Comparison of ENCODE assay signal across 1 cellular context in the genomic region with DNA sequence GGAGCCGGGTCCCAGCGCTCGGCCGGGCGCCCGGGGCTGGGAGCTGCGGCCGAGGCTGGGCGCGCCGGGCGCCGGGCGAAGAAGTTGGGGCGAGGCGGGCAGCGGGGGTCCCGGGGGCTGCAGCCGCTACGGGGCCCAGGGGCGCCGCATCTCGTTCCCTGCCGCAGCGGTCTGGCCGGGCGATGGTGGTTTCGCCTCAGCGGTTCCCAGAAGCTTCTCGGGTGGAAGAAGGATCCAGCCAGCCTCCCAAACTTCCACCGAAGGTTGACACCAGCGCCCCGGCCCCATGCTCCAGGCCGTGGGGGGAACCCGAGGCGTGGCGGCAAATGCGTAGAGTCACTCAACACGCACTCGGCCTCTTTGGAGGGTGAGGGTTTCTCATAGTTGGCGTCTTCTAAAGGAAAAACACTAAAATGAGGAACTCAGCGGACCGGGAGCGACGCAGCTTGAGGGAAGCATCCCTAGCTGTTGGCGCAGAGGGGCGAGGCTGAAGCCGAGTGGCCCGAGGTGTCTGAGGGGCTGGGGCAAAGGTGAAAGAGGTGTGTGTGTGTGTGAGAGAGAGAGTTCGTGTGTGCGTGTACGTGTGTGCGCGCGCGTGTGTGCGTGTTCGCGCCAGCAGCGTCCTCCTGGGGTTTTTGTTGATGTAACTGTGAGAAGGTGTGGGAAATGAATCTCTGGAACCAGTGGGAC.
TF ChIP-seq lines count a peak whose summit lies in the region.

No MANE protein-coding gene starts in this region.

TF ChIP-seq in HEK293, 187 proteins besides CTCF, POLR2A, EP300 and RAD21 (continued from another document):
- TF ChIP-seq PATZ1 (tag by site-specific recombination; IDR thresholded peaks at IDR 0.05) = 0 out of 2 replicates have a peak, but pooled peaks have one; percentile 29
- TF ChIP-seq ZNF394 (tag by site-specific recombination; IDR thresholded peaks at IDR 0.05; ENCODE audit: borderline replicate concordance) = no peak
- TF ChIP-seq, protein P1, sequence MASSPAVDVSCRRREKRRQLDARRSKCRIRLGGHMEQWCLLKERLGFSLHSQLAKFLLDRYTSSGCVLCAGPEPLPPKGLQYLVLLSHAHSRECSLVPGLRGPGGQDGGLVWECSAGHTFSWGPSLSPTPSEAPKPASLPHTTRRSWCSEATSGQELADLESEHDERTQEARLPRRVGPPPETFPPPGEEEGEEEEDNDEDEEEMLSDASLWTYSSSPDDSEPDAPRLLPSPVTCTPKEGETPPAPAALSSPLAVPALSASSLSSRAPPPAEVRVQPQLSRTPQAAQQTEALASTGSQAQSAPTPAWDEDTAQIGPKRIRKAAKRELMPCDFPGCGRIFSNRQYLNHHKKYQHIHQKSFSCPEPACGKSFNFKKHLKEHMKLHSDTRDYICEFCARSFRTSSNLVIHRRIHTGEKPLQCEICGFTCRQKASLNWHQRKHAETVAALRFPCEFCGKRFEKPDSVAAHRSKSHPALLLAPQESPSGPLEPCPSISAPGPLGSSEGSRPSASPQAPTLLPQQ (tag by site-specific recombination; IDR thresholded peaks at IDR 0.05) = 0 out of 2 replicates have a peak, but pooled peaks have one; percentile 25
- TF ChIP-seq MYNN (tag by site-specific recombination; IDR thresholded peaks at IDR 0.05; ENCODE audit: borderline replicate concordance) = 0 out of 2 replicates have a peak, but pooled peaks have one; percentile 43
- TF ChIP-seq ZNF114 (tag by site-specific recombination; IDR thresholded peaks at IDR 0.05) = no peak
- no peak for TF ChIP-seq ZNF132 (tag by site-specific recombination; IDR thresholded peaks at IDR 0.05; ENCODE audit: borderline replicate concordance)
- 0 out of 2 replicates have a peak, but pooled peaks have one; percentile 15 for TF ChIP-seq ZBTB8A (tag by site-specific recombination; IDR thresholded peaks at IDR 0.05)
- TF ChIP-seq, protein P2, sequence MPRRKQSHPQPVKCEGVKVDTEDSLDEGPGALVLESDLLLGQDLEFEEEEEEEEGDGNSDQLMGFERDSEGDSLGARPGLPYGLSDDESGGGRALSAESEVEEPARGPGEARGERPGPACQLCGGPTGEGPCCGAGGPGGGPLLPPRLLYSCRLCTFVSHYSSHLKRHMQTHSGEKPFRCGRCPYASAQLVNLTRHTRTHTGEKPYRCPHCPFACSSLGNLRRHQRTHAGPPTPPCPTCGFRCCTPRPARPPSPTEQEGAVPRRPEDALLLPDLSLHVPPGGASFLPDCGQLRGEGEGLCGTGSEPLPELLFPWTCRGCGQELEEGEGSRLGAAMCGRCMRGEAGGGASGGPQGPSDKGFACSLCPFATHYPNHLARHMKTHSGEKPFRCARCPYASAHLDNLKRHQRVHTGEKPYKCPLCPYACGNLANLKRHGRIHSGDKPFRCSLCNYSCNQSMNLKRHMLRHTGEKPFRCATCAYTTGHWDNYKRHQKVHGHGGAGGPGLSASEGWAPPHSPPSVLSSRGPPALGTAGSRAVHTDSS (tag by site-specific recombination; IDR thresholded peaks at IDR 0.05) = no peak
- TF ChIP-seq ZNF555 (tag by site-specific recombination; conservative IDR thresholded peaks at IDR 0.05) = no peak
- no peak for TF ChIP-seq ZNF184 (tag by site-specific recombination; IDR thresholded peaks at IDR 0.05)
- TF ChIP-seq ZNF624 (tag by site-specific recombination; IDR thresholded peaks at IDR 0.05) = no peak
- TF ChIP-seq, protein P3, sequence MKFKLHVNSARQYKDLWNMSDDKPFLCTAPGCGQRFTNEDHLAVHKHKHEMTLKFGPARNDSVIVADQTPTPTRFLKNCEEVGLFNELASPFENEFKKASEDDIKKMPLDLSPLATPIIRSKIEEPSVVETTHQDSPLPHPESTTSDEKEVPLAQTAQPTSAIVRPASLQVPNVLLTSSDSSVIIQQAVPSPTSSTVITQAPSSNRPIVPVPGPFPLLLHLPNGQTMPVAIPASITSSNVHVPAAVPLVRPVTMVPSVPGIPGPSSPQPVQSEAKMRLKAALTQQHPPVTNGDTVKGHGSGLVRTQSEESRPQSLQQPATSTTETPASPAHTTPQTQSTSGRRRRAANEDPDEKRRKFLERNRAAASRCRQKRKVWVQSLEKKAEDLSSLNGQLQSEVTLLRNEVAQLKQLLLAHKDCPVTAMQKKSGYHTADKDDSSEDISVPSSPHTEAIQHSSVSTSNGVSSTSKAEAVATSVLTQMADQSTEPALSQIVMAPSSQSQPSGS (tag by site-specific recombination; IDR thresholded peaks at IDR 0.05; ENCODE audit: low read depth) = no peak
- TF ChIP-seq ZNF350 (tag by site-specific recombination; IDR thresholded peaks at IDR 0.05) = no peak
- TF ChIP-seq, protein P4, sequence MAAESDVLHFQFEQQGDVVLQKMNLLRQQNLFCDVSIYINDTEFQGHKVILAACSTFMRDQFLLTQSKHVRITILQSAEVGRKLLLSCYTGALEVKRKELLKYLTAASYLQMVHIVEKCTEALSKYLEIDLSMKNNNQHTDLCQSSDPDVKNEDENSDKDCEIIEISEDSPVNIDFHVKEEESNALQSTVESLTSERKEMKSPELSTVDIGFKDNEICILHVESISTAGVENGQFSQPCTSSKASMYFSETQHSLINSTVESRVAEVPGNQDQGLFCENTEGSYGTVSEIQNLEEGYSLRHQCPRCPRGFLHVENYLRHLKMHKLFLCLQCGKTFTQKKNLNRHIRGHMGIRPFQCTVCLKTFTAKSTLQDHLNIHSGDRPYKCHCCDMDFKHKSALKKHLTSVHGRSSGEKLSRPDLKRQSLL (tag by site-specific recombination; IDR thresholded peaks at IDR 0.05) = no peak
- no peak for TF ChIP-seq GFI1B (tag by site-specific recombination; IDR thresholded peaks at IDR 0.05)
- TF ChIP-seq ZNF843 (tag by site-specific recombination; IDR thresholded peaks at IDR 0.05) = no peak
- no peak for TF ChIP-seq ZNF433 (tag by site-specific recombination; IDR thresholded peaks at IDR 0.05; ENCODE audit: low read depth)
- TF ChIP-seq ZNF335 (tag by site-specific recombination; conservative IDR thresholded peaks at IDR 0.05) = peak; percentile 43
- no peak for TF ChIP-seq ZNF302 (tag by site-specific recombination; IDR thresholded peaks at IDR 0.05; ENCODE audit: low read depth)
- no peak for TF ChIP-seq ZNF366 (tag by site-specific recombination; conservative IDR thresholded peaks at IDR 0.05)
- no peak for TF ChIP-seq KLF7 (tag by site-specific recombination; IDR thresholded peaks at IDR 0.05; ENCODE audit: borderline replicate concordance)
- TF ChIP-seq SALL2 (tag by site-specific recombination; IDR thresholded peaks at IDR 0.05; ENCODE audit: borderline replicate concordance) = no peak
- peak; percentile 69; the same call in 1 of the 2 replicates for TF ChIP-seq ZBTB20 (tag by site-specific recombination; IDR thresholded peaks at IDR 0.05)
- TF ChIP-seq ZNF354C (tag by site-specific recombination; IDR thresholded peaks at IDR 0.05; ENCODE audit: borderline replicate concordance, low read depth) = no peak
- TF ChIP-seq SCRT2 (tag by site-specific recombination; IDR thresholded peaks at IDR 0.05) = no peak
- TF ChIP-seq, protein P5, sequence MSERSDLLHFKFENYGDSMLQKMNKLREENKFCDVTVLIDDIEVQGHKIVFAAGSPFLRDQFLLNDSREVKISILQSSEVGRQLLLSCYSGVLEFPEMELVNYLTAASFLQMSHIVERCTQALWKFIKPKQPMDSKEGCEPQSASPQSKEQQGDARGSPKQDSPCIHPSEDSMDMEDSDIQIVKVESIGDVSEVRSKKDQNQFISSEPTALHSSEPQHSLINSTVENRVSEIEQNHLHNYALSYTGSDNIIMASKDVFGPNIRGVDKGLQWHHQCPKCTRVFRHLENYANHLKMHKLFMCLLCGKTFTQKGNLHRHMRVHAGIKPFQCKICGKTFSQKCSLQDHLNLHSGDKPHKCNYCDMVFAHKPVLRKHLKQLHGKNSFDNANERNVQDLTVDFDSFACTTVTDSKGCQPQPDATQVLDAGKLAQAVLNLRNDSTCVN (tag by site-specific recombination; optimal IDR thresholded peaks at IDR 0.05) = peak; percentile 80
- no peak for TF ChIP-seq ZNF280C (tag by site-specific recombination; IDR thresholded peaks at IDR 0.05)
- TF ChIP-seq, protein P6, sequence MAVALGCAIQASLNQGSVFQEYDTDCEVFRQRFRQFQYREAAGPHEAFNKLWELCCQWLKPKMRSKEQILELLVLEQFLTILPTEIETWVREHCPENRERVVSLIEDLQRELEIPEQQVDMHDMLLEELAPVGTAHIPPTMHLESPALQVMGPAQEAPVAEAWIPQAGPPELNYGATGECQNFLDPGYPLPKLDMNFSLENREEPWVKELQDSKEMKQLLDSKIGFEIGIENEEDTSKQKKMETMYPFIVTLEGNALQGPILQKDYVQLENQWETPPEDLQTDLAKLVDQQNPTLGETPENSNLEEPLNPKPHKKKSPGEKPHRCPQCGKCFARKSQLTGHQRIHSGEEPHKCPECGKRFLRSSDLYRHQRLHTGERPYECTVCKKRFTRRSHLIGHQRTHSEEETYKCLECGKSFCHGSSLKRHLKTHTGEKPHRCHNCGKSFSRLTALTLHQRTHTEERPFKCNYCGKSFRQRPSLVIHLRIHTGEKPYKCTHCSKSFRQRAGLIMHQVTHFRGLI (tag by site-specific recombination; IDR thresholded peaks at IDR 0.05) = no peak
- peak; percentile 31; the same call in 1 of the 2 replicates for TF ChIP-seq PRDM1 (tag by site-specific recombination; IDR thresholded peaks at IDR 0.05)
- TF ChIP-seq, protein P7, sequence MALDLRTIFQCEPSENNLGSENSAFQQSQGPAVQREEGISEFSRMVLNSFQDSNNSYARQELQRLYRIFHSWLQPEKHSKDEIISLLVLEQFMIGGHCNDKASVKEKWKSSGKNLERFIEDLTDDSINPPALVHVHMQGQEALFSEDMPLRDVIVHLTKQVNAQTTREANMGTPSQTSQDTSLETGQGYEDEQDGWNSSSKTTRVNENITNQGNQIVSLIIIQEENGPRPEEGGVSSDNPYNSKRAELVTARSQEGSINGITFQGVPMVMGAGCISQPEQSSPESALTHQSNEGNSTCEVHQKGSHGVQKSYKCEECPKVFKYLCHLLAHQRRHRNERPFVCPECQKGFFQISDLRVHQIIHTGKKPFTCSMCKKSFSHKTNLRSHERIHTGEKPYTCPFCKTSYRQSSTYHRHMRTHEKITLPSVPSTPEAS (tag by site-specific recombination; IDR thresholded peaks at IDR 0.05) = peak; percentile 98
- no peak for TF ChIP-seq ZNF544 (tag by site-specific recombination; IDR thresholded peaks at IDR 0.05)
- TF ChIP-seq ZIC2 (tag by site-specific recombination; IDR thresholded peaks at IDR 0.05) = 0 out of 2 replicates have a peak, but pooled peaks have one; percentile 39
- 0 out of 2 replicates have a peak, but pooled peaks have one; percentile 16 for TF ChIP-seq ZFHX2 (tag by site-specific recombination; conservative IDR thresholded peaks at IDR 0.05)
- TF ChIP-seq EGR2 (tag by site-specific recombination; IDR thresholded peaks at IDR 0.05; ENCODE audit: low read depth) = no peak
- 0 out of 2 replicates have a peak, but pooled peaks have one; percentile 36 for TF ChIP-seq ZNF501 (tag by site-specific recombination; IDR thresholded peaks at IDR 0.05)
- no peak for TF ChIP-seq ZNF37A (tag by site-specific recombination; IDR thresholded peaks at IDR 0.05)
- no peak for TF ChIP-seq OSR2 (tag by site-specific recombination; IDR thresholded peaks at IDR 0.05)
